ENCODE assay signal across 21 cellular contexts in the genomic region with DNA sequence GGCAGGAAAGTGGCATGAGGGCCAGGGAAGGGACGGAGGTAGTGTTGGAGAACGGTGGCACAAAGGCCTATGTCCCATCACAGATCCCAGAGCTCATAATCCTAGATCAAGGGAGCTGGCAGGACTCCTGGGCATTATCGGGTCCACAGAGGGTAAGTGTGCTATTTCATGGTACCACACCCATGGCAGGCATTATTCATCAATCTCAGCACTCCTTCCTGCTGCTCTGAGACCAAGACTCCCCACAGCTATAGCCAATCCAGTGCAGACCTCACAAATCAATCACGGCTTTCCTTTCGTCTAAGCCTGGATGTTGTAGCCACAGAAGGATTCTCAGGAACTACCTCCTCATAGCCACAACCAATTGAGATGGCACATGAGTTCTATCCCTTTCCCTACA.
A peak's percentile ranks its signal among the peaks of the same experiment; 100 is the strongest.
DNase-seq lines count a peak whose midpoint lies in the region; ATAC-seq and TF ChIP-seq lines count a peak whose summit lies in the region.
"Had no signal": no experiment of that assay in that cellular context is flagged by ENCODE, and none has a peak within 500 bp of the region (broad histone marks: within the 10 kb centered on the region; RNA-seq: fewer than 3 reads in every experiment).

No MANE protein-coding gene starts in this region.

- peak overlapping the region; percentile 61 to 67 for H3K27ac Mint-ChIP-seq in activated naive CD4-positive, alpha-beta T cell treated with anti-CD3 and anti-CD28 coated beads, Interleukin-2, amount 50 U/mL, for 72 hours
- H3K27ac Mint-ChIP-seq in activated naive CD4-positive, alpha-beta T cell treated with anti-CD3 and anti-CD28 coated beads for 36 hours = no peak overlapping the region
- peak overlapping the region; percentile 26 for H3K27ac Mint-ChIP-seq in activated naive CD8-positive, alpha-beta T cell treated with anti-CD3 and anti-CD28 coated beads for 36 hours
- peak overlapping the region; percentile 58 for H3K27ac Mint-ChIP-seq in memory B cell
- no peak overlapping the region for H3K27ac Mint-ChIP-seq in mesothelial cell of epicardium
- H3K27ac Mint-ChIP-seq: activated CD4-positive, alpha-beta T cell treated with anti-CD3 and anti-CD28 coated beads, Interleukin-2, amount 10 ng/mL, durations not matched to agents 7 days and 5 days had no signal

- DNase-seq in activated naive CD4-positive, alpha-beta T cell treated with anti-CD3 and anti-CD28 coated beads, Interleukin-2, amount 50 U/mL, for 72 hours (ENCODE audit: low spot score in 2 of 2) = no peak
- no peak for DNase-seq in activated naive CD4-positive, alpha-beta T cell treated with anti-CD3 and anti-CD28 coated beads for 36 hours
- no peak for DNase-seq in activated naive CD8-positive, alpha-beta T cell treated with anti-CD3 and anti-CD28 coated beads for 36 hours
- DNase-seq in memory B cell (ENCODE audit: low spot score in 2 of 2) = no peak
- no peak for DNase-seq in stimulated activated CD4-positive, alpha-beta T cell treated with anti-CD3 and anti-CD28 coated beads, Interleukin-12 subunit alpha, Interleukin-12 subunit beta, amount 100 ng/mL, for 4 hours
- no peak for DNase-seq in mesothelial cell of epicardium (ENCODE audit: low spot score in 2 of 2, unreplicated experiment in 2 of 2)
- no peak for DNase-seq in NCI-H1092 treated with DMSO at 0.1 percent for 48 hours (lab: John Stamatoyannopoulos, UW)
- no peak for DNase-seq in HEK293T (ENCODE audit: extremely low spot score)
- DNase-seq: activated CD4-positive, alpha-beta T cell treated with anti-CD3 and anti-CD28 coated beads, Interleukin-2, amount 10 ng/mL, durations not matched to agents 7 days and 5 days; activated naive CD4-positive, alpha-beta T cell; amygdala; DMS153; foreskin keratinocyte; mesendoderm; NCI-H1105; NCI-H1930; NCI-H526; Right ventricle myocardium superior; T-helper 9 cell; transverse colon had no signal

- POLR2A ChIA-PET in HEK293T (lab: Yijun Ruan, JAX) = no interaction called here

- H3K27me3 Mint-ChIP-seq in activated naive CD4-positive, alpha-beta T cell treated with anti-CD3 and anti-CD28 coated beads for 36 hours (ENCODE audit: low read depth) = no peaks in the 10 kb centered on the region
- no peaks in the 10 kb centered on the region for H3K27me3 Mint-ChIP-seq in activated naive CD8-positive, alpha-beta T cell treated with anti-CD3 and anti-CD28 coated beads for 36 hours
- H3K27me3 Mint-ChIP-seq in memory B cell (no peaks in the 10 kb centered on the region), mesothelial cell of epicardium (ENCODE audit: low read depth) (no peaks in the 10 kb centered on the region)
- H3K27me3 Mint-ChIP-seq: activated CD4-positive, alpha-beta T cell treated with anti-CD3 and anti-CD28 coated beads, Interleukin-2, amount 10 ng/mL, durations not matched to agents 7 days and 5 days had no signal

- intact Hi-C loops in activated naive CD4-positive, alpha-beta T cell treated with anti-CD3 and anti-CD28 coated beads for 36 hours (cut with micrococcal nuclease) = no loop called here

- no peak for ATAC-seq in activated naive CD4-positive, alpha-beta T cell treated with anti-CD3 and anti-CD28 coated beads, Interleukin-2, amount 50 U/mL, for 72 hours
- no peak for ATAC-seq in memory B cell (ENCODE audit: low read depth)
- ATAC-seq: esophagus mucosa, foreskin keratinocyte had no signal

- H3K4me3 Mint-ChIP-seq in activated naive CD4-positive, alpha-beta T cell treated with anti-CD3 and anti-CD28 coated beads for 36 hours = no peak overlapping the region
- H3K4me3 Mint-ChIP-seq in activated naive CD8-positive, alpha-beta T cell treated with anti-CD3 and anti-CD28 coated beads for 36 hours = no peak overlapping the region
- H3K4me3 Mint-ChIP-seq in memory B cell = no peak overlapping the region
- H3K4me3 Mint-ChIP-seq in mesothelial cell of epicardium = no peak overlapping the region
- H3K4me3 Mint-ChIP-seq: activated CD4-positive, alpha-beta T cell treated with anti-CD3 and anti-CD28 coated beads, Interleukin-2, amount 10 ng/mL, durations not matched to agents 7 days and 5 days had no signal

- TF ChIP-seq CTCF in mesothelial cell of epicardium (IDR thresholded peaks at IDR 0.05; ENCODE audit: unreplicated experiment) = no peak

- H3K36me3 Mint-ChIP-seq in activated naive CD4-positive, alpha-beta T cell treated with anti-CD3 and anti-CD28 coated beads, Interleukin-2, amount 50 U/mL, for 72 hours = no peaks in the 10 kb centered on the region
- peaks cover 3% of the 10 kb centered on the region for H3K36me3 Mint-ChIP-seq in activated naive CD4-positive, alpha-beta T cell treated with anti-CD3 and anti-CD28 coated beads for 36 hours (ENCODE audit: low read depth)
- H3K36me3 Mint-ChIP-seq in activated naive CD8-positive, alpha-beta T cell treated with anti-CD3 and anti-CD28 coated beads for 36 hours = peaks cover 5% of the 10 kb centered on the region
- H3K36me3 Mint-ChIP-seq in memory B cell (peaks cover 43% of the 10 kb centered on the region), mesothelial cell of epicardium (no peaks in the 10 kb centered on the region)

- H3K9me3 Mint-ChIP-seq in activated naive CD4-positive, alpha-beta T cell treated with anti-CD3 and anti-CD28 coated beads, Interleukin-2, amount 50 U/mL, for 72 hours = no peaks in the 10 kb centered on the region
- H3K9me3 Mint-ChIP-seq in activated naive CD4-positive, alpha-beta T cell treated with anti-CD3 and anti-CD28 coated beads for 36 hours = no peaks in the 10 kb centered on the region
- H3K9me3 Mint-ChIP-seq in activated naive CD8-positive, alpha-beta T cell treated with anti-CD3 and anti-CD28 coated beads for 36 hours = no peaks in the 10 kb centered on the region
- H3K9me3 Mint-ChIP-seq in memory B cell (no peaks in the 10 kb centered on the region), mesothelial cell of epicardium (no peaks in the 10 kb centered on the region)
- H3K9me3 Mint-ChIP-seq: activated CD4-positive, alpha-beta T cell treated with anti-CD3 and anti-CD28 coated beads, Interleukin-2, amount 10 ng/mL, durations not matched to agents 7 days and 5 days had no signal

- H3K4me1 Mint-ChIP-seq in activated naive CD4-positive, alpha-beta T cell treated with anti-CD3 and anti-CD28 coated beads for 36 hours (ENCODE audit: low read depth) = peaks cover 4% of the 10 kb centered on the region
- H3K4me1 Mint-ChIP-seq in activated naive CD8-positive, alpha-beta T cell treated with anti-CD3 and anti-CD28 coated beads for 36 hours = no peaks in the 10 kb centered on the region
- peaks cover 8% of the 10 kb centered on the region for H3K4me1 Mint-ChIP-seq in memory B cell
- H3K4me1 Mint-ChIP-seq in mesothelial cell of epicardium = no peaks in the 10 kb centered on the region

- CTCF ChIA-PET in activated naive CD4-positive, alpha-beta T cell treated with anti-CD3 and anti-CD28 coated beads for 36 hours (lab: Charles Lee) = interaction anchor here (1.5 kb wide), 1 partner anchor 18 kb away, joined by 4 read pairs; no protein-coding TSS in a partner anchor
- CTCF ChIA-PET in HEK293T (lab: Yijun Ruan, JAX) = no interaction called here

TF ChIP-seq in HEK293T, 16 proteins besides CTCF, POLR2A, EP300 and RAD21:
- TF ChIP-seq BHLHE40 (IDR thresholded peaks at IDR 0.05; ENCODE audit: borderline replicate concordance) (no peak), FOXM1 (IDR thresholded peaks at IDR 0.05; ENCODE audit: borderline replicate concordance) (no peak), HDGF (IDR thresholded peaks at IDR 0.05; ENCODE audit: borderline replicate concordance) (no peak), ELF4 (IDR thresholded peaks at IDR 0.05) (no peak), FOXK2 (IDR thresholded peaks at IDR 0.05) (no peak), LEF1 (IDR thresholded peaks at IDR 0.05; ENCODE audit: borderline replicate concordance) (no peak), L3MBTL2 (conservative IDR thresholded peaks at IDR 0.05) (no peak), ZNF384 (IDR thresholded peaks at IDR 0.05) (no peak)
- TF ChIP-seq, protein P1, sequence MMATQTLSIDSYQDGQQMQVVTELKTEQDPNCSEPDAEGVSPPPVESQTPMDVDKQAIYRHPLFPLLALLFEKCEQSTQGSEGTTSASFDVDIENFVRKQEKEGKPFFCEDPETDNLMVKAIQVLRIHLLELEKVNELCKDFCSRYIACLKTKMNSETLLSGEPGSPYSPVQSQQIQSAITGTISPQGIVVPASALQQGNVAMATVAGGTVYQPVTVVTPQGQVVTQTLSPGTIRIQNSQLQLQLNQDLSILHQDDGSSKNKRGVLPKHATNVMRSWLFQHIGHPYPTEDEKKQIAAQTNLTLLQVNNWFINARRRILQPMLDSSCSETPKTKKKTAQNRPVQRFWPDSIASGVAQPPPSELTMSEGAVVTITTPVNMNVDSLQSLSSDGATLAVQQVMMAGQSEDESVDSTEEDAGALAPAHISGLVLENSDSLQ (IDR thresholded peaks at IDR 0.05) = no peak

Comparison
In these comparisons a context has a peak if more than half of its experiments do, and no peak if none do; other contexts are left out.
1. H3K27ac Mint-ChIP-seq: peak in activated naive CD4-positive, alpha-beta T cell treated with anti-CD3 and anti-CD28 coated beads, Interleukin-2, amount 50 U/mL, for 72 hours (2 of 2), activated naive CD8-positive, alpha-beta T cell treated with anti-CD3 and anti-CD28 coated beads for 36 hours (single experiment) and memory B cell (single experiment); none in activated naive CD4-positive, alpha-beta T cell treated with anti-CD3 and anti-CD28 coated beads for 36 hours (single experiment) and mesothelial cell of epicardium (single experiment).